In the genomic region with DNA sequence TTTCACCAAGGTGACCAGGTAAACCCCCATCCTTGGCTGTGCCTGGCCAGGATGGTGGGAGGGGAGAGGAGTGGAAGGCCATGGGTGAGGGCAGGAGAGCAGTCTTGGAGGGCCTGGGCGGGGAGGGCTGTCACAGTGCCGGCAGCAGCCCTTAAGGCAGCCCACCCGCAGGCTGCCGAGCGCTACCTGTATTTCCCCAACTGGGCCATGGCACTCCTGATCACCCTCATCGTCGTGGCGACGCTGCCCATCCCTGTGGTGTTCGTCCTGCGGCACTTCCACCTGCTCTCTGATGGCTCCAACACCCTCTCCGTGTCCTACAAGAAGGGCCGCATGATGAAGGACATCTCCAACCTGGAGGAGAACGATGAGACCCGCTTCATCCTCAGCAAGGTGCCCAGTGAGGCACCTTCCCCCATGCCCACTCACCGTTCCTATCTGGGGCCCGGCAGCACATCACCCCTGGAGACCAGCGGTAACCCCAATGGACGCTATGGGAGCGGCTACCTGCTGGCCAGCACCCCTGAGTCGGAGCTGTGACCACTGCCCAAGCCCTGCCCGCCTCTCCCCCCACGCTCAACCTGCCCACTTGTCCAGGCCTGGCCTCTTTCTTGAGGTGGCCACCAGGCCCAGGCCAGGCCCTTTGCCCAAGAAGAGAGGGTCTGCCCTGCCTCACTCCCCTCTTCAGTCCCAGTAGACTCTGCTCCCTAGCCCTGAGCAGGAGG, we compare ENCODE assay signal across 1 cellular context.
TF ChIP-seq lines count a peak whose summit lies in the region.

No MANE protein-coding gene starts in this region.

TF ChIP-seq in H1, 55 proteins besides CTCF, POLR2A, EP300 and RAD21:
- TF ChIP-seq BRCA1 (IDR thresholded peaks at IDR 0.05; ENCODE audit: low read depth, low read length), result no peak
- no peak for TF ChIP-seq SRF (IDR thresholded peaks at IDR 0.05; ENCODE audit: low read depth, low read length)
- TF ChIP-seq, protein P1, sequence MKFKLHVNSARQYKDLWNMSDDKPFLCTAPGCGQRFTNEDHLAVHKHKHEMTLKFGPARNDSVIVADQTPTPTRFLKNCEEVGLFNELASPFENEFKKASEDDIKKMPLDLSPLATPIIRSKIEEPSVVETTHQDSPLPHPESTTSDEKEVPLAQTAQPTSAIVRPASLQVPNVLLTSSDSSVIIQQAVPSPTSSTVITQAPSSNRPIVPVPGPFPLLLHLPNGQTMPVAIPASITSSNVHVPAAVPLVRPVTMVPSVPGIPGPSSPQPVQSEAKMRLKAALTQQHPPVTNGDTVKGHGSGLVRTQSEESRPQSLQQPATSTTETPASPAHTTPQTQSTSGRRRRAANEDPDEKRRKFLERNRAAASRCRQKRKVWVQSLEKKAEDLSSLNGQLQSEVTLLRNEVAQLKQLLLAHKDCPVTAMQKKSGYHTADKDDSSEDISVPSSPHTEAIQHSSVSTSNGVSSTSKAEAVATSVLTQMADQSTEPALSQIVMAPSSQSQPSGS (IDR thresholded peaks at IDR 0.05; ENCODE audit: low read length), result no peak
- TF ChIP-seq HDAC6 (IDR thresholded peaks at IDR 0.05; ENCODE audit: low read depth, low read length), result no peak
